Comparison of ENCODE assay signal across 20 cellular contexts in genomic region chr6:40343318-40343886, GRCh38.
"Had no signal": no experiment of that assay in that cellular context is flagged by ENCODE, and none has a peak within 500 bp of the region (broad histone marks: within the 10 kb centered on the region; RNA-seq: fewer than 3 reads in every experiment).

No MANE protein-coding gene starts in this region.

- H3K27me3 ChIP-seq: cardiac muscle cell, right atrium auricular region, upper lobe of left lung had no signal

- H3K36me3 ChIP-seq: cardiac muscle cell, right atrium auricular region, suprapubic skin, upper lobe of left lung had no signal

- H3K4me3 ChIP-seq: cardiac muscle cell, right atrium auricular region, suprapubic skin, upper lobe of left lung had no signal

- H3K9me3 ChIP-seq: right atrium auricular region, suprapubic skin, upper lobe of left lung had no signal

- H3K27ac Mint-ChIP-seq: activated CD4-positive, alpha-beta T cell treated with anti-CD3 and anti-CD28 coated beads, Interleukin-2, amount 10 ng/mL, durations not matched to agents 24 days and 14 days; progenitor cell of endocrine pancreas; T-helper 2 cell treated with Interferon-gamma antibody and Interleukin-4, amounts not matched to agents 5 μg/mL and 100 μg/mL, for 36 hours had no signal

- ATAC-seq: esophagus mucosa, left ventricle myocardium superior had no signal

- DNase-seq: activated CD4-positive, alpha-beta T cell treated with anti-CD3 and anti-CD28 coated beads, Interleukin-2, amount 10 ng/mL, durations not matched to agents 24 days and 14 days; activated CD4-positive, CD25-positive, alpha-beta regulatory T cell; activated naive CD4-positive, alpha-beta T cell treated with anti-CD3 and anti-CD28 coated beads, Interleukin-2, amount 50 U/mL, for 16 hours; hippocampal formation; left ventricle myocardium superior; mesendoderm; occipital lobe; small intestine; stimulated activated CD4-positive, alpha-beta T cell treated with anti-CD3 and anti-CD28 coated beads, Interleukin-4, amount 100 ng/mL, for 4 hours; stimulated activated CD8-positive, alpha-beta memory T cell treated with anti-CD3 and anti-CD28 coated beads, Interleukin-4, amount 100 ng/mL, for 48 hours; stimulated activated naive CD4-positive, alpha-beta T cell treated with Interleukin-2 at 50 U/mL for 16 hours; SW 1271 had no signal

- H3K27ac ChIP-seq: cardiac muscle cell, right atrium auricular region, suprapubic skin, upper lobe of left lung had no signal

- H3K9me3 Mint-ChIP-seq: activated CD4-positive, alpha-beta T cell treated with anti-CD3 and anti-CD28 coated beads, Interleukin-2, amount 10 ng/mL, durations not matched to agents 24 days and 14 days; nephron; T-helper 2 cell treated with Interferon-gamma antibody and Interleukin-4, amounts not matched to agents 5 μg/mL and 100 μg/mL, for 36 hours had no signal

- H3K4me1 ChIP-seq: right atrium auricular region, suprapubic skin, upper lobe of left lung had no signal

- H3K4me3 Mint-ChIP-seq: activated CD4-positive, alpha-beta T cell treated with anti-CD3 and anti-CD28 coated beads, Interleukin-2, amount 10 ng/mL, durations not matched to agents 24 days and 14 days; T-helper 2 cell treated with Interferon-gamma antibody and Interleukin-4, amounts not matched to agents 5 μg/mL and 100 μg/mL, for 36 hours had no signal
